8 cellular contexts compared by ENCODE assay signal in the genomic region with DNA sequence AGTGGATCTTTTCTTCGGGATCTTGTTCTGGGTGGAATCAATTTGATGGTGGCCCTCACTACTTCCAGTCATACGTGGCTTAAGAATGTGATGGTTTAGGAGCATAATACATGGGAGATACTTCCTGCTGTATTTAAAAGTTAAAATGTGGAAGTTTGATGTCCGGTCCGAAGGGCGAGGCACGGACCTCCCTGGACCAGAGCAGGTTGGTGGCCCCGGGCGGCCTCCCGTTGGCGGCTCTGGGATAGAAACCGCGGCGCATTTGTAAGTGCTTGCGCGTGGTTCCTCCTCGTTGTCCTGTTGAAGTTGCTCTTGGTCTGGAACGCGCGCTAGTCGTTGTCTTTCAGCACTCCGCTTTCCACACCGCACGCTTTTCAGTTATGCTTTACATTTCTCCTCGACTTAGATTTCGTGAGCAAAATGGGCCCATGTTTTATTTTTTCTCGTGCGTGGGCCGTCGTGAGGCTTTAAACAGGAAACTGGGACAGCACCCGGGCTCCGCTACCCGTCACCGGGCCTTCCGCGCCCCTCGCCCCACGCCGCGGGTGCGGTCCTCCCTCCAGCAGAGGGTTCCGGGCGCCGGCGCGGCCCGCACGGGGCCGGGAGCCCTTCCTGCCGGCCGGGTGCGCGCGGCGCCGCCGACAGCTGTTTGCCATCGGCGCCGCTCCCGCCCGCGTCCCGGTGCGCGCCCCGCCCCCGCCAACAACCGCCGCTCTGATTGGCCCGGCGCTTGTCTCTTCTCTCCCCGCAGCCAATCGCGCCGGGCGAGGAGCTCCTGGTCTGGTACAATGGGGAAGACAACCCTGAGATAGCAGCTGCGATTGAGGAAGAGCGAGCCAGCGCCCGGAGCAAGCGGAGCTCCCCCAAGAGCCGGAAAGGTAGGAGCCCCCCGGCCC. TPM values are rescaled to one million over a fixed set of nuclear protein-coding genes. Genes with fewer than 3 reads are reported as not detected.
A peak's percentile ranks its signal among the peaks of the same experiment; 100 is the strongest.
DNase-seq lines count a peak whose midpoint lies in the region; ATAC-seq and TF ChIP-seq lines count a peak whose summit lies in the region.

No MANE protein-coding gene starts in this region.

- no peaks in the 10 kb centered on the region for H3K9me3 ChIP-seq in SK-N-SH
- H3K9me3 ChIP-seq in thymus (ENCODE audit: control insufficient read depth): no peaks in the 10 kb centered on the region

- peak overlapping the region; percentile 67 for H3K9ac ChIP-seq in SK-N-SH

- CTCF ChIA-PET in SK-N-SH (lab: Yijun Ruan, JAX): interaction anchor here (0.7 to 1.4 kb wide), 4 partner anchors 10 to 676 kb away, joined by 3 to 4 read pairs (median 4); no protein-coding TSS in a partner anchor

- peaks cover 43% of the 10 kb centered on the region for H3K79me2 ChIP-seq in SK-N-SH (ENCODE audit: insufficient read depth)

- peaks cover 63% of the 10 kb centered on the region for H3K4me1 Mint-ChIP-seq in activated naive CD8-positive, alpha-beta T cell (ENCODE audit: low read depth)
- peaks cover 23% of the 10 kb centered on the region for H3K4me1 Mint-ChIP-seq in glutamatergic neuron (ENCODE audit: low read depth, unreplicated experiment)
- H3K4me1 Mint-ChIP-seq in osteocyte (ENCODE audit: unreplicated experiment): peaks cover 48% of the 10 kb centered on the region

- DNase-seq in GM12864 (ENCODE audit: low read depth) (peak; percentile 84), NCI-H1092 (lab: John Stamatoyannopoulos, UW) (peak; percentile 98), SK-N-SH (peak; percentile 99), glutamatergic neuron (peak; percentile 97), osteocyte (ENCODE audit: extremely low spot score, unreplicated experiment) (peak; percentile 98)

- 6% methylated on average over 35 of the region's 83 CpGs for WGBS in SK-N-SH (ENCODE audit: low lambda C conversion rate)
- 2% methylated on average over 83 of the region's 83 CpGs for WGBS in thymus

- H2AFZ ChIP-seq in SK-N-SH (ENCODE audit: low read depth): peak overlapping the region; percentile 90

- 0 out of 4 replicates have a peak, but pooled peaks of 1 of the 2 experiments have one; percentile 12 for TF ChIP-seq EP300 in SK-N-SH (IDR thresholded peaks at IDR 0.05; ENCODE audit: borderline replicate concordance in 1 of 2, low read depth in 1 of 2, low read length in 1 of 2)

- H3K27ac ChIP-seq in SK-N-SH (ENCODE audit: low read depth in 2 of 2, low read length in 1 of 2): peak overlapping the region; percentile 78 to 90
- peak overlapping the region; percentile 96 for H3K27ac ChIP-seq in thymus (ENCODE audit: low read depth)

- peaks cover 9% of the 10 kb centered on the region for H3F3A ChIP-seq in SK-N-SH (replicated peaks; ENCODE audit: insufficient read depth)

- peaks cover 8% of the 10 kb centered on the region for H3K36me3 Mint-ChIP-seq in activated naive CD8-positive, alpha-beta T cell
- H3K36me3 Mint-ChIP-seq in glutamatergic neuron (ENCODE audit: unreplicated experiment) (no peaks in the 10 kb centered on the region), osteocyte (ENCODE audit: unreplicated experiment) (peaks cover 9% of the 10 kb centered on the region)

- H3K4me1 ChIP-seq in SK-N-SH (ENCODE audit: control insufficient read depth in 1 of 2, insufficient read depth in 2 of 2, low read depth in 1 of 2, low read length in 1 of 2): peaks cover 11 to 16% of the 10 kb centered on the region in 2 experiments
- peaks cover 3% of the 10 kb centered on the region for H3K4me1 ChIP-seq in thymus (ENCODE audit: control insufficient read depth, insufficient read depth, low read length)

- no peaks in the 10 kb centered on the region for H3K9me2 ChIP-seq in SK-N-SH

- peak; percentile 73 for ATAC-seq in HG02623 (IDR thresholded peaks at IDR 0.05; ENCODE audit: unreplicated experiment)

- H3K4me2 ChIP-seq in SK-N-SH: peak overlapping the region; percentile 83

- TF ChIP-seq RAD21 in SK-N-SH (IDR thresholded peaks at IDR 0.05; ENCODE audit: low read length): no peak

- TF ChIP-seq CTCF in GM12864 (IDR thresholded peaks at IDR 0.05; ENCODE audit: low read depth, low read length, missing control alignments) (no peak), SK-N-SH (IDR thresholded peaks at IDR 0.05) (peak; percentile 36), glutamatergic neuron (IDR thresholded peaks at IDR 0.05; ENCODE audit: partially characterized antibody, unreplicated experiment) (no peak), osteocyte (IDR thresholded peaks at IDR 0.05) (peak; percentile 25)

- H3K4me3 ChIP-seq in GM12864 (ENCODE audit: low read depth, low read length): peak overlapping the region; percentile 67
- H3K4me3 ChIP-seq in SK-N-SH (ENCODE audit: low read depth in 2 of 2, low read length in 1 of 2): peak overlapping the region; percentile 69 to 89
- H3K4me3 ChIP-seq in thymus (ENCODE audit: low read length): peak overlapping the region; percentile 97

- H3K9me3 Mint-ChIP-seq in activated naive CD8-positive, alpha-beta T cell (ENCODE audit: low read depth): no peaks in the 10 kb centered on the region
- H3K9me3 Mint-ChIP-seq in glutamatergic neuron (ENCODE audit: unreplicated experiment) (peaks cover 16% of the 10 kb centered on the region), osteocyte (ENCODE audit: unreplicated experiment) (no peaks in the 10 kb centered on the region)

- H3K27me3 ChIP-seq in SK-N-SH (ENCODE audit: insufficient read depth) (no peaks in the 10 kb centered on the region), thymus (ENCODE audit: control insufficient read depth, insufficient read depth) (no peaks in the 10 kb centered on the region)

- POLR2A ChIA-PET in SK-N-SH (lab: Yijun Ruan, JAX): interaction anchor here (1.1 to 1.4 kb wide), 2 partner anchors 20 to 48 kb away, joined by 3 to 4 read pairs; no protein-coding TSS in a partner anchor

- H3K36me3 ChIP-seq in SK-N-SH (replicated peaks in 1 of 2; ENCODE audit: control insufficient read depth in 1 of 2, insufficient read depth in 2 of 2, low read length in 1 of 2) (peaks cover 0 to 5% of the 10 kb centered on the region in 2 experiments), thymus (ENCODE audit: control insufficient read depth, insufficient read depth) (no peaks in the 10 kb centered on the region)

- H3K27ac Mint-ChIP-seq in activated naive CD8-positive, alpha-beta T cell: peak overlapping the region; percentile 93
- peak overlapping the region; percentile 89 for H3K27ac Mint-ChIP-seq in glutamatergic neuron (ENCODE audit: unreplicated experiment)
- H3K27ac Mint-ChIP-seq in osteocyte (ENCODE audit: unreplicated experiment): peak overlapping the region; percentile 94

- no peaks in the 10 kb centered on the region for H3K27me3 Mint-ChIP-seq in activated naive CD8-positive, alpha-beta T cell
- H3K27me3 Mint-ChIP-seq in glutamatergic neuron (ENCODE audit: unreplicated experiment) (peaks cover 6% of the 10 kb centered on the region), osteocyte (ENCODE audit: unreplicated experiment) (no peaks in the 10 kb centered on the region)

- H4K20me1 ChIP-seq in SK-N-SH (ENCODE audit: insufficient read depth): peaks cover 38% of the 10 kb centered on the region

- H3K4me3 Mint-ChIP-seq in activated naive CD8-positive, alpha-beta T cell: peak overlapping the region; percentile 89
- H3K4me3 Mint-ChIP-seq in glutamatergic neuron (ENCODE audit: unreplicated experiment) (peak overlapping the region; percentile 89), osteocyte (ENCODE audit: unreplicated experiment) (peak overlapping the region; percentile 87)

TF ChIP-seq in SK-N-SH, 30 proteins besides CTCF, POLR2A, EP300 and RAD21 (continues in another document):
- TF ChIP-seq FOSL2 (IDR thresholded peaks at IDR 0.05; ENCODE audit: borderline replicate concordance, low read depth): no peak
- peak; percentile 71 for TF ChIP-seq MXI1 (IDR thresholded peaks at IDR 0.05; ENCODE audit: low read depth, low read length)
- TF ChIP-seq NRF1 (IDR thresholded peaks at IDR 0.05; ENCODE audit: low read depth, low read length): peak; percentile 44
- TF ChIP-seq SIN3A (IDR thresholded peaks at IDR 0.05; ENCODE audit: borderline replicate concordance, low read depth, low read length): peak; percentile 37; the same call in 1 of the 2 replicates
- TF ChIP-seq PBX3 (IDR thresholded peaks at IDR 0.05): peak; percentile 72
- TF ChIP-seq REST (IDR thresholded peaks at IDR 0.05; ENCODE audit: low read depth, low read length): no peak

RNA-seq across cellular contexts. Expression of gene PRDM2, which starts 48.9 kb away (rescaled TPM):
- 7.2 and 7.4 TPM in 2 replicates for polyA plus RNA-seq in SK-N-SH (2012; rRNA removed)
- 6.5 and 6.7 TPM in 2 replicates for polyA plus RNA-seq in SK-N-SH (2012; cell fraction: cytosol; rRNA removed)
- polyA plus RNA-seq in SK-N-SH (2012; cell fraction: nucleus; rRNA removed): 27.2 and 29.4 TPM in 2 replicates
- total RNA-seq in glutamatergic neuron (ENCODE audit: unreplicated experiment): 88.3 TPM
- 51.7 and 52.0 TPM in 2 replicates for total RNA-seq in osteocyte
- polyA plus RNA-seq in thymus: 25.5 TPM

Comparison
In these comparisons a context has a peak if more than half of its experiments do, and no peak if none do; other contexts are left out.
1. Peak in every context shown above with its lines: DNase-seq, ATAC-seq, H3K4me3 ChIP-seq and H3K27ac ChIP-seq.
2. CTCF ChIP-seq: peak in SK-N-SH (single experiment) and osteocyte (single experiment); none in GM12864 (single experiment) and glutamatergic neuron (single experiment).